28 cellular contexts compared by ENCODE assay signal in genomic region chr17:55269894-55270293, GRCh38. TPM values are rescaled to one million over a fixed set of nuclear protein-coding genes. Genes with fewer than 3 reads are reported as not detected.
DNase-seq lines count a peak whose midpoint lies in the region; ATAC-seq, FAIRE-seq and TF ChIP-seq lines count a peak whose summit lies in the region.
"Had no signal": no experiment of that assay in that cellular context is flagged by ENCODE, and none has a peak within 500 bp of the region (broad histone marks: within the 10 kb centered on the region; RNA-seq: fewer than 3 reads in every experiment).

No MANE protein-coding gene starts in this region.

- H3K9me3 Mint-ChIP-seq in activated naive CD4-positive, alpha-beta T cell treated with anti-CD3 and anti-CD28 coated beads for 36 hours: no peaks in the 10 kb centered on the region
- H3K9me3 Mint-ChIP-seq: CD4-positive, alpha-beta T cell had no signal

- CTCF ChIA-PET in A673 (lab: Charles Lee): no interaction called here
- CTCF ChIA-PET in activated naive CD4-positive, alpha-beta T cell treated with anti-CD3 and anti-CD28 coated beads for 36 hours (lab: Charles Lee): no interaction called here

- H3K4me1 ChIP-seq in right lobe of liver: peaks cover 0 to 48% (median 6%) of the 10 kb centered on the region in 4 donors
- H3K4me1 ChIP-seq in thyroid gland: peaks cover 51 to 55% of the 10 kb centered on the region in 2 donors
- H3K4me1 ChIP-seq in A673 (ENCODE audit: insufficient read depth, low read length, poor library complexity, severe bottlenecking): peaks cover 26% of the 10 kb centered on the region

- peaks cover 3% of the 10 kb centered on the region for H3K36me3 Mint-ChIP-seq in activated naive CD4-positive, alpha-beta T cell treated with anti-CD3 and anti-CD28 coated beads for 36 hours (ENCODE audit: low read depth)

- peaks cover 66% of the 10 kb centered on the region for H3K27me3 Mint-ChIP-seq in activated naive CD4-positive, alpha-beta T cell treated with anti-CD3 and anti-CD28 coated beads for 36 hours (ENCODE audit: low read depth)

- peak; percentile 13 for FAIRE-seq in HTR-8/SVneo (lab: Jason Lieb, UNC)
- no peak for FAIRE-seq in GM12891 (lab: Jason Lieb, UNC)
- FAIRE-seq: A204.1 had no signal

- TF ChIP-seq POLR2A in right lobe of liver (IDR thresholded peaks at IDR 0.05): no peak
- TF ChIP-seq POLR2A in thyroid gland (IDR thresholded peaks at IDR 0.05): no peak
- TF ChIP-seq POLR2A in GM12891 (IDR thresholded peaks at IDR 0.05; ENCODE audit: low read depth, low read length): no peak

- no peaks in the 10 kb centered on the region for H3K27me3 ChIP-seq in right lobe of liver
- H3K27me3 ChIP-seq in thyroid gland: no peaks in the 10 kb centered on the region
- no peaks in the 10 kb centered on the region for H3K27me3 ChIP-seq in A673 (replicated peaks; ENCODE audit: insufficient read depth, low read depth, low read length, poor library complexity)

- no peaks in the 10 kb centered on the region for H3K9me3 ChIP-seq in right lobe of liver
- H3K9me3 ChIP-seq in thyroid gland: no peaks in the 10 kb centered on the region
- no peaks in the 10 kb centered on the region for H3K9me3 ChIP-seq in A673 (ENCODE audit: low read depth, low read length, poor library complexity, severe bottlenecking)
- H3K9me3 ChIP-seq: SJSA1 had no signal

- intact Hi-C loops in right lobe of liver (cut with DNase I): no loop called here
- intact Hi-C loops in thyroid gland (cut with DNase I): no loop called here
- intact Hi-C loops in A673 (cut with micrococcal nuclease; ENCODE audit: unreplicated experiment): no loop called here
- intact Hi-C loops in activated naive CD4-positive, alpha-beta T cell treated with anti-CD3 and anti-CD28 coated beads for 36 hours (cut with micrococcal nuclease): no loop called here

- H3K27ac ChIP-seq in right lobe of liver: peak overlapping the region in 2 of 3 donors; percentile 78 to 88
- peak overlapping the region; percentile 8 to 84 (median 12) for H3K27ac ChIP-seq in thyroid gland
- no peak overlapping the region for H3K27ac ChIP-seq in A673 (ENCODE audit: low read depth, low read length, poor library complexity, severe bottlenecking)
- H3K27ac ChIP-seq: BLaER1 treated with 17β-estradiol and CSF1 and Interleukin-3, amounts not matched to agents 10 nM and 100 nM; GM23248; SJSA1 had no signal

- H3K27ac Mint-ChIP-seq in activated naive CD4-positive, alpha-beta T cell treated with anti-CD3 and anti-CD28 coated beads for 36 hours: no peak overlapping the region
- H3K27ac Mint-ChIP-seq: CD4-positive, alpha-beta T cell had no signal

- no peaks in the 10 kb centered on the region for H3K4me1 Mint-ChIP-seq in activated naive CD4-positive, alpha-beta T cell treated with anti-CD3 and anti-CD28 coated beads for 36 hours (ENCODE audit: low read depth)

- TF ChIP-seq CTCF in epithelial cell of proximal tubule (conservative IDR thresholded peaks at IDR 0.05; ENCODE audit: low read depth, low read length): no peak
- no peak for TF ChIP-seq CTCF in right lobe of liver (IDR thresholded peaks at IDR 0.05)
- TF ChIP-seq CTCF in thyroid gland (IDR thresholded peaks at IDR 0.05): no peak
- TF ChIP-seq CTCF in A673 (conservative IDR thresholded peaks at IDR 0.05; ENCODE audit: low read depth, low read length): no peak

- no peak for ATAC-seq in right lobe of liver
- ATAC-seq: K562 had no signal

- H3K36me3 ChIP-seq in right lobe of liver (peaks cover 0 to 3% (median 0%) of the 10 kb centered on the region in 4 donors), thyroid gland (no peaks in the 10 kb centered on the region), A673 (ENCODE audit: insufficient read depth, low read length, poor library complexity, severe bottlenecking) (no peaks in the 10 kb centered on the region)
- H3K36me3 ChIP-seq: BLaER1 treated with 17β-estradiol and CSF1 and Interleukin-3, amounts not matched to agents 10 nM and 100 nM; SJSA1 had no signal

- H3K4me3 Mint-ChIP-seq in activated naive CD4-positive, alpha-beta T cell treated with anti-CD3 and anti-CD28 coated beads for 36 hours: no peak overlapping the region
- H3K4me3 Mint-ChIP-seq: CD4-positive, alpha-beta T cell had no signal

- H3K4me3 ChIP-seq in epithelial cell of proximal tubule (ENCODE audit: low read depth, low read length) (peak overlapping the region; percentile 86), right lobe of liver (peak overlapping the region in 2 of 3 donors; percentile 63 to 67), thyroid gland (replicated peaks in 1 of 3) (no peak overlapping the region), A673 (ENCODE audit: low read depth, low read length, poor library complexity, severe bottlenecking) (no peak overlapping the region)
- H3K4me3 ChIP-seq: BLaER1 treated with 17β-estradiol and CSF1 and Interleukin-3, amounts not matched to agents 10 nM and 100 nM; GM23248; K562; SJSA1 had no signal

- POLR2A ChIA-PET in A673 (lab: Charles Lee; ENCODE audit: low non-redundant PET): no interaction called here

- no peak for DNase-seq in HTR-8/SVneo (ENCODE audit: insufficient read length, low spot score)
- no peak for DNase-seq in epithelial cell of proximal tubule (ENCODE audit: low read depth)
- no peak for DNase-seq in right lobe of liver
- no peak for DNase-seq in thyroid gland
- DNase-seq in GM12891 (ENCODE audit: insufficient read length, low spot score): no peak
- DNase-seq in A673 (ENCODE audit: low spot score): no peak
- DNase-seq in activated naive CD4-positive, alpha-beta T cell treated with anti-CD3 and anti-CD28 coated beads for 36 hours: no peak
- DNase-seq: AML-193; CD4-positive, alpha-beta T cell; COR-L47; DMS53; GM23248; H7; MV-4-11; NCI-H1105; NCI-H146; NCI-H1930; NCI-H2107; NCI-H446; NCI-H526; NCI-H82; NK-92 treated with Interleukin-12 subunit alpha and Interleukin-12 subunit beta, amount 100 ng/mL, for 24 hours; Right ventricle myocardium superior; RPMI8226 had no signal

- no TSS peak for BruUV-seq in A673 (replicated peaks; lab: Mats Ljungman, UMichigan)

TF ChIP-seq in GM12891, 5 proteins besides CTCF, POLR2A, EP300 and RAD21:
- TF ChIP-seq PAX5 (IDR thresholded peaks at IDR 0.05; ENCODE audit: insufficient read depth, low read length, severe bottlenecking) (no peak), TAF1 (IDR thresholded peaks at IDR 0.05; ENCODE audit: low read depth, low read length) (no peak), POLR2AphosphoS5 (IDR thresholded peaks at IDR 0.05; ENCODE audit: low read depth, low read length) (no peak), POU2F2 (IDR thresholded peaks at IDR 0.05; ENCODE audit: low read depth, low read length) (no peak), SPI1 (IDR thresholded peaks at IDR 0.05; ENCODE audit: low read depth, low read length) (no peak)

RNA-seq across cellular contexts. Expression of gene HLF, which starts 5.1 kb away (rescaled TPM):
- total RNA-seq in epithelial cell of proximal tubule (0.22 and 0.75 TPM in 2 replicates), right lobe of liver (10 to 100 TPM; 16.4 to 96.9 (median 42.6) TPM), thyroid gland (10 to 100 TPM; 39.4 to 54.1 (median 51.7) TPM), A673 (2021) (3.2 and 5.1 TPM in 2 replicates)
- 0.03 TPM for polyA plus RNA-seq in GM12891 (2012; ENCODE audit: low read depth, missing spikeins)
- total RNA-seq in activated naive CD4-positive, alpha-beta T cell treated with anti-CD3 and anti-CD28 coated beads for 36 hours: under 1 TPM; 0.79 to 0.86 TPM
- total RNA-seq: GM23248 had no signal

Comparison
In these comparisons a context has a peak if more than half of its experiments do, and no peak if none do; other contexts are left out.
1. H3K4me3 ChIP-seq: peak in epithelial cell of proximal tubule (single experiment) and right lobe of liver (2 of 3); none in thyroid gland (0 of 3) and A673 (single experiment).